Comparison of ENCODE assay signal across 20 cellular contexts in the genomic region with DNA sequence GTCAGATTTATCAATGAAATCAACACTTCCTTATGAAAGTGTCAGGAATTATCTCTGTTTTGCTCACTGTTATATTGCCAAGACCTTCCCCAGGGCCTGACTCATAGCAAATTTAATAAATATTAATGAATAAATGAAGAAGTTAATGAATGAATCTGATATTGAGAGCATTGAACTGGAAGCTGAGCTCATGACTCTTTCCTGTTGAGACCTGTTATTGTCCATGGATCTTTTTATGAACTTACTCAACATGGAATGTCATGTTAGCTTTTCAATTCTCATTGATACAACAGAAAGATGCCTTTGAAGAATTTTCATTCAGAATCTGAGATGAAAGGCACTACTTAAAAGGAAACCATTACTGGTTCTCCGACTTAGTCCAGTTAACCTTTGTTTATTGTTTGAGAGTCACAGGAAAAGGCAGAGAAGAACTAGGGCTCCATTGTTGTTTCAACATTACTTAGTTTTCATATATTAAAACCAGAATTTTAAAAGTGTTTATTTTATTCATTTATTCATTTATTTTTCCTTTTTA.
"Had no signal": no experiment of that assay in that cellular context is flagged by ENCODE, and none has a peak within 500 bp of the region (broad histone marks: within the 10 kb centered on the region; RNA-seq: fewer than 3 reads in every experiment).

No MANE protein-coding gene starts in this region.

- DNase-seq: colonic mucosa; effector CD8-positive, alpha-beta T cell; hypothalamus; immature natural killer cell; left ventricle myocardium superior; lower lobe of right lung; natural killer cell; pancreas; right lobe of liver; small intestine; stimulated activated CD4-positive, alpha-beta T cell treated with anti-CD3 and anti-CD28 coated beads, Interleukin-15, amount 100 ng/mL, for 24 hours; stimulated activated CD4-positive, alpha-beta T cell treated with anti-CD3 and anti-CD28 coated beads, Interleukin-2, amount 100 ng/mL, for 48 hours; stimulated activated naive B cell treated with anti-CD40 and anti-IgM and Interleukin-4, amounts not matched to agents 10 μg/mL and 1 μg/mL and 100 μg/mL, for 72 hours; stimulated activated naive CD8-positive, alpha-beta T cell treated with anti-CD3 and anti-CD28 coated beads, Interleukin-15, amount 100 ng/mL, for 72 hours; transverse colon; upper lobe of right lung; uterus had no signal

- H3K27me3 ChIP-seq: colonic mucosa, neutrophil, pancreas, right lobe of liver, suprapubic skin, transverse colon, upper lobe of right lung, uterus had no signal

- H3K36me3 ChIP-seq: colonic mucosa, lower lobe of right lung, neutrophil, pancreas, right lobe of liver, suprapubic skin, transverse colon, upper lobe of right lung, uterus had no signal

- FAIRE-seq: keratinocyte, pancreas had no signal

- H3K4me3 ChIP-seq: colonic mucosa, lower lobe of right lung, pancreas, right lobe of liver, suprapubic skin, transverse colon, upper lobe of right lung, uterus had no signal
